In genomic region chr3:157159037-157159761, GRCh38 we compare ENCODE assay signal across 8 cellular contexts. TPM values are rescaled to one million over a fixed set of nuclear protein-coding genes. Genes with fewer than 3 reads are reported as not detected.
DNase-seq lines count a peak whose midpoint lies in the region; ATAC-seq and TF ChIP-seq lines count a peak whose summit lies in the region.

No MANE protein-coding gene starts in this region.

- ATAC-seq in GM21619 (IDR thresholded peaks at IDR 0.05; ENCODE audit: unreplicated experiment) (peak; percentile 43), heart right ventricle (peak; percentile 29 to 78 (median 49)), psoas muscle (peak; percentile 56 to 66 (median 58))

- no peak overlapping the region for H2AFZ ChIP-seq in Karpas-422 (ENCODE audit: low read length)

- peak; percentile 87 for DNase-seq in Karpas-422
- peak; percentile 62 for DNase-seq in SKM-1 treated with dmso at 0.1 percent for 144 hours (lab: John Stamatoyannopoulos, UW; ENCODE audit: unreplicated experiment)
- peak; percentile 62 to 67 for DNase-seq in heart right ventricle
- DNase-seq in psoas muscle: peak; percentile 71 to 85
- peak; percentile 52 to 59 for DNase-seq in uterus

- H3K27me3 ChIP-seq in DOHH2 (ENCODE audit: control insufficient read depth, low read length): no peaks in the 10 kb centered on the region
- H3K27me3 ChIP-seq in Karpas-422 (ENCODE audit: low read length): no peaks in the 10 kb centered on the region
- H3K27me3 ChIP-seq in heart right ventricle: no peaks in the 10 kb centered on the region
- no peaks in the 10 kb centered on the region for H3K27me3 ChIP-seq in psoas muscle (ENCODE audit: insufficient read depth in 3 of 3, low read length in 2 of 3)
- H3K27me3 ChIP-seq in uterus: peaks cover 0 to 4% of the 10 kb centered on the region in 2 donors

- intact Hi-C loops in heart right ventricle (cut with DNase I) (loop anchor here in 1 of 10 donors (10.0 kb wide), 1 partner anchor 1486 kb away; the partner anchor contains the start of gene GFM1), psoas muscle (cut with DNase I) (no loop called here), uterus (cut with DNase I; ENCODE audit: low total_unique reads) (no loop called here)

- WGBS in heart right ventricle, 2 donors: 1% methylated on average over 46 of the region's 46 CpGs
- WGBS in psoas muscle, 3 donors: 0 to 2% (median 0%) methylated on average over 30 to 46 of the region's 46 CpGs

- H3K4me3 Mint-ChIP-seq in activated naive CD8-positive, alpha-beta T cell: peak overlapping the region; percentile 94

- peaks cover 58% of the 10 kb centered on the region for H3K4me1 Mint-ChIP-seq in activated naive CD8-positive, alpha-beta T cell (ENCODE audit: low read depth)

- no peaks in the 10 kb centered on the region for H3K9me3 Mint-ChIP-seq in activated naive CD8-positive, alpha-beta T cell (ENCODE audit: low read depth)

- H4K20me1 ChIP-seq in DOHH2 (ENCODE audit: control insufficient read depth, insufficient read depth, low read depth, low read length) (peaks cover 46% of the 10 kb centered on the region), Karpas-422 (ENCODE audit: insufficient read depth, low read depth, low read length) (peaks cover 46% of the 10 kb centered on the region)

- peaks cover 62% of the 10 kb centered on the region for H3K36me3 ChIP-seq in DOHH2 (ENCODE audit: control insufficient read depth, low read length)
- H3K36me3 ChIP-seq in Karpas-422 (ENCODE audit: insufficient read depth, low read length): peaks cover 50% of the 10 kb centered on the region
- peaks cover 0 to 49% (median 33%) of the 10 kb centered on the region in 9 donors for H3K36me3 ChIP-seq in heart right ventricle
- H3K36me3 ChIP-seq in psoas muscle (ENCODE audit: insufficient read depth in 1 of 2, low read depth in 1 of 2): peaks cover 5 to 48% of the 10 kb centered on the region in 2 donors
- H3K36me3 ChIP-seq in uterus: no peaks in the 10 kb centered on the region

- no peak for TF ChIP-seq POLR2A in uterus (IDR thresholded peaks at IDR 0.05)

- TF ChIP-seq CTCF in DOHH2 (IDR thresholded peaks at IDR 0.05; ENCODE audit: low read depth, low read length, poor library complexity, severe bottlenecking) (no peak), heart right ventricle (IDR thresholded peaks at IDR 0.05) (peak in 4 of 9 donors; percentile 36 to 42 (median 40)), psoas muscle (IDR thresholded peaks at IDR 0.05) (peak; percentile 15), uterus (IDR thresholded peaks at IDR 0.05) (peak in 2 of 4 experiments; percentile 7 to 22)

- H3K27me3 Mint-ChIP-seq in activated naive CD8-positive, alpha-beta T cell: no peaks in the 10 kb centered on the region

- peak overlapping the region; percentile 99 for H3K27ac Mint-ChIP-seq in activated naive CD8-positive, alpha-beta T cell

- peaks cover 74% of the 10 kb centered on the region for H3K79me2 ChIP-seq in DOHH2 (ENCODE audit: control insufficient read depth, low read length)
- peaks cover 67% of the 10 kb centered on the region for H3K79me2 ChIP-seq in Karpas-422 (ENCODE audit: low read length)

- H3K9me2 ChIP-seq in DOHH2 (replicated peaks; ENCODE audit: control insufficient read depth, low read length) (no peaks in the 10 kb centered on the region), Karpas-422 (replicated peaks; ENCODE audit: insufficient read depth, low read length) (no peaks in the 10 kb centered on the region)

- peaks cover 37% of the 10 kb centered on the region for H3F3A ChIP-seq in DOHH2 (ENCODE audit: control insufficient read depth, insufficient read depth)

- H3K4me1 ChIP-seq in DOHH2 (ENCODE audit: control insufficient read depth, low read length) (peaks cover 52% of the 10 kb centered on the region), Karpas-422 (ENCODE audit: low read length) (peaks cover 48% of the 10 kb centered on the region), heart right ventricle (peaks cover 10 to 69% (median 59%) of the 10 kb centered on the region in 9 donors), psoas muscle (peaks cover 56% of the 10 kb centered on the region), uterus (peaks cover 6 to 34% of the 10 kb centered on the region in 2 donors)

- H3K27ac ChIP-seq in DOHH2 (ENCODE audit: low read depth, low read length) (peak overlapping the region; percentile 71), Karpas-422 (ENCODE audit: low read length) (peak overlapping the region; percentile 91), heart right ventricle (peak overlapping the region; percentile 97 to 100 (median 100)), psoas muscle (peak overlapping the region; percentile 100), uterus (peak overlapping the region; percentile 96 to 99)

- peak overlapping the region; percentile 98 for H3K9ac ChIP-seq in Karpas-422 (ENCODE audit: low read length)

- no peaks in the 10 kb centered on the region for H3K9me3 ChIP-seq in DOHH2 (ENCODE audit: control insufficient read depth, insufficient read depth, low read length)
- H3K9me3 ChIP-seq in Karpas-422 (ENCODE audit: low read length): no peaks in the 10 kb centered on the region
- no peaks in the 10 kb centered on the region for H3K9me3 ChIP-seq in heart right ventricle
- H3K9me3 ChIP-seq in psoas muscle: no peaks in the 10 kb centered on the region
- no peaks in the 10 kb centered on the region for H3K9me3 ChIP-seq in uterus

- H3K4me2 ChIP-seq in DOHH2 (ENCODE audit: low read length) (peak overlapping the region; percentile 64), Karpas-422 (ENCODE audit: low read depth, low read length, poor library complexity, severe bottlenecking) (peak overlapping the region; percentile 99)

- peak overlapping the region; percentile 96 for H3K4me3 ChIP-seq in DOHH2 (ENCODE audit: low read length)
- peak overlapping the region; percentile 97 for H3K4me3 ChIP-seq in Karpas-422 (ENCODE audit: low read length)
- H3K4me3 ChIP-seq in heart right ventricle: peak overlapping the region; percentile 87 to 100 (median 96)
- H3K4me3 ChIP-seq in psoas muscle: peak overlapping the region; percentile 97
- peak overlapping the region; percentile 87 to 93 for H3K4me3 ChIP-seq in uterus

- H3K36me3 Mint-ChIP-seq in activated naive CD8-positive, alpha-beta T cell: peaks cover 35% of the 10 kb centered on the region

RNA-seq across cellular contexts. Expression of gene CCNL1, which starts 0.7 kb away (rescaled TPM):
- total RNA-seq in Karpas-422 (2014; rRNA removed; shearing (Covaris generic); ENCODE audit: low replicate concordance): 174 and 221 TPM in 2 replicates
- 10 to 100 TPM; 19.1 to 52.5 (median 24.7) TPM for total RNA-seq in heart right ventricle
- polyA plus RNA-seq in heart right ventricle: 10 to 100 TPM; 23.7 to 77.3 TPM
- total RNA-seq in psoas muscle: 10 to 100 TPM; 21.8 to 55.5 (median 42.9) TPM
- polyA plus RNA-seq in psoas muscle: 10 to 100 TPM; 27.4 to 34.5 (median 29.2) TPM
- total RNA-seq in uterus: 100 to 1,000 TPM; 100 to 252 (median 155) TPM

Comparison
In these comparisons a context has a peak if more than half of its experiments do, and no peak if none do; other contexts are left out.
1. Peak in every context shown above with its lines: DNase-seq, ATAC-seq, H3K4me3 ChIP-seq and H3K27ac ChIP-seq.